ENCODE assay signal across 14 cellular contexts in the genomic region with DNA sequence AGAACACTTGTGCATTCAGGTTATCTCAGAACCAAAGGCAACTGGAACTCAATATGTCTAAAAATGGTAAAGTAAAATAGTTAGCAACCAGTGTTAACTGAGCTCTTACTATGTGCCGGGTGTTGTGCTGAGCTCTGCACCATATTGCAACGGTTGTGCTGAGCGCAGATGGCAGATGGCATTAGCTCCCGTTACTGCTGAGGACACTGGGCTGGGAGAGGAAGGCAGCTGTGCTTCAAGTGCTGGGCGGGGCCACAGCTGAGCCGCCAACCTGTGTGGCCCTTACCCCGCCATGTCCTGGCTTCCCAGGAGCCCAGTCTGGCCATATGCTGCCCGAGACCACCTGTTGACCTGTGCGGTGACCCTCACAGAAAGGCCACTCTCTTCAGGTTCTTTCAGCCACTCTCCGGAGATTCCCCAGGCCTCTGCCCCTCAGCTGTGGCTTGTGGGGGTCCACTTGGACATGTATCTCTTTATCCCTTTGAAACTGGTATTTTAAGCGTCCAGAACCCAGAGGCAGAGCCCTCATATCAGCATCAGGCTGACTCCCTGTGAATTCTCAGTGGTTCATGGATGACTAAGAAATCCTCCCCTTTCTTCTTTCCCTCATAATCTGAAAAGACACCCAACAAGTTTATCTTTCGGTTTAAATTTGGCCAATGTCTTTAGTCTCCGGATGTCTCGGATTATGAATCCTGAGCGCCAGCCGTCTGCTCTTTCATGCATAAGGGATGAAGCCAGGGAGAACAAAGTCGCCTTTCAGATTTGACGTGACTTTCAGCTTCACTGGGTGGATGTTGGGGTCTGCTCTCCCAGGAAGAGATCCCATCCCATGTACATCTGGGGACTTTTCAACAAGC. TPM values are rescaled to one million over a fixed set of nuclear protein-coding genes. Genes with fewer than 3 reads are reported as not detected.
DNase-seq lines count a peak whose midpoint lies in the region; ATAC-seq and TF ChIP-seq lines count a peak whose summit lies in the region.
"Had no signal": no experiment of that assay in that cellular context is flagged by ENCODE, and none has a peak within 500 bp of the region (broad histone marks: within the 10 kb centered on the region; RNA-seq: fewer than 3 reads in every experiment).

No MANE protein-coding gene starts in this region.

- no peaks in the 10 kb centered on the region for H3K36me3 Mint-ChIP-seq in endodermal cell (ENCODE audit: low read depth)

- TF ChIP-seq POLR2A in body of pancreas (IDR thresholded peaks at IDR 0.05): no peak

- H3K4me3 ChIP-seq in endodermal cell (ENCODE audit: low read length) (no peak overlapping the region), body of pancreas (no peak overlapping the region), coronary artery (no peak overlapping the region)
- H3K4me3 ChIP-seq: ovary had no signal

- H3K27me3 ChIP-seq in endodermal cell (ENCODE audit: control insufficient read depth, insufficient read depth, low read length, poor library complexity, severe bottlenecking): no peaks in the 10 kb centered on the region
- H3K27me3 ChIP-seq in body of pancreas: no peaks in the 10 kb centered on the region
- H3K27me3 ChIP-seq: ovary had no signal

- no peaks in the 10 kb centered on the region for H3K36me3 ChIP-seq in endodermal cell (ENCODE audit: control insufficient read depth, insufficient read depth, low read length)
- peaks cover 0 to 4% of the 10 kb centered on the region in 2 donors for H3K36me3 ChIP-seq in body of pancreas (replicated peaks in 1 of 2; ENCODE audit: insufficient read depth in 1 of 2, low read depth in 2 of 2)
- H3K36me3 ChIP-seq: ovary had no signal

- no peaks in the 10 kb centered on the region for H3K9me3 Mint-ChIP-seq in endodermal cell
- H3K9me3 Mint-ChIP-seq: H9 had no signal

- DNase-seq in DMS53 (lab: John Stamatoyannopoulos, UW): peak; percentile 80
- peak; percentile 78 for DNase-seq in NCI-H69 (lab: John Stamatoyannopoulos, UW)
- peak; percentile 38 for DNase-seq in endodermal cell
- peak; percentile 78 for DNase-seq in pons (ENCODE audit: low spot score)
- DNase-seq in mesenteric fat pad (ENCODE audit: low spot score): no peak
- no peak for DNase-seq in body of pancreas
- no peak for DNase-seq in coronary artery (ENCODE audit: low spot score)
- DNase-seq: activated CD8-positive, alpha-beta memory T cell treated with anti-CD3 and anti-CD28 coated beads, Interleukin-2, amount 50 U/mL, for 48 hours; DMS79; H9; NCI-H2081 treated with DMSO at 0.1 percent for 48 hours; T-helper 1 cell had no signal

- TF ChIP-seq CTCF in endodermal cell (conservative IDR thresholded peaks at IDR 0.05) (no peak), body of pancreas (IDR thresholded peaks at IDR 0.05) (no peak), coronary artery (IDR thresholded peaks at IDR 0.05) (no peak)

- H3K27ac Mint-ChIP-seq in endodermal cell: peak overlapping the region; percentile 21

- H3K9ac ChIP-seq in endodermal cell (ENCODE audit: extremely low read depth, low read length, poor library complexity, severe bottlenecking): no peak overlapping the region

- ATAC-seq in GM18870 (IDR thresholded peaks at IDR 0.05; ENCODE audit: unreplicated experiment): no peak
- ATAC-seq in body of pancreas: no peak

- H3K9me3 ChIP-seq in endodermal cell (ENCODE audit: control insufficient read depth, low read length): no peaks in the 10 kb centered on the region
- no peaks in the 10 kb centered on the region for H3K9me3 ChIP-seq in body of pancreas
- H3K9me3 ChIP-seq: ovary had no signal

- H3K27ac ChIP-seq in endodermal cell (ENCODE audit: low read depth, low read length) (peak overlapping the region; percentile 52), body of pancreas (no peak overlapping the region), coronary artery (peak overlapping the region in 1 of 2 donors; percentile 16)
- H3K27ac ChIP-seq: ovary had no signal

- H3K4me3 Mint-ChIP-seq in endodermal cell: no peak overlapping the region
- H3K4me3 Mint-ChIP-seq: H9 had no signal

- WGBS in endodermal cell (ENCODE audit: insufficient coverage in 1 of 2, insufficient read length in 1 of 2), 2 experiments: 88 to 93% methylated on average over 15 to 18 of the region's 18 CpGs
- WGBS in body of pancreas, 2 donors: 91 to 95% methylated on average over 13 to 18 of the region's 18 CpGs

- H3K4me1 ChIP-seq in endodermal cell (ENCODE audit: control insufficient read depth, insufficient read depth, low read length) (no peaks in the 10 kb centered on the region), body of pancreas (peaks cover 20% of the 10 kb centered on the region)

- peaks cover 3% of the 10 kb centered on the region for H3K27me3 Mint-ChIP-seq in endodermal cell (ENCODE audit: insufficient read depth)

- peaks cover 15% of the 10 kb centered on the region for H3K4me1 Mint-ChIP-seq in endodermal cell

- intact Hi-C loops in body of pancreas (cut with DNase I): no loop called here

RNA-seq across cellular contexts. Expression of a gene that starts 26.4 kb away (rescaled TPM):
- total RNA-seq in endodermal cell: 10 to 100 TPM; 13.9 to 14.5 TPM
- polyA plus RNA-seq in endodermal cell (2013, experiment 1 of 2): 9.4 TPM
- 8.9 TPM for polyA plus RNA-seq in endodermal cell (2013, experiment 2 of 2)
- 27.6 TPM for total RNA-seq in mesenteric fat pad
- total RNA-seq in body of pancreas: 10 to 100 TPM; 20.8 to 23.7 TPM

RNA-seq across cellular contexts. Expression of a gene that starts 46.8 kb away (rescaled TPM):
- 1 to 10 TPM; 2.2 to 4.3 TPM for total RNA-seq in endodermal cell
- 8.0 TPM for polyA plus RNA-seq in endodermal cell (2013, experiment 1 of 2)
- polyA plus RNA-seq in endodermal cell (2013, experiment 2 of 2): 6.9 TPM
- total RNA-seq in mesenteric fat pad: 21.9 TPM
- 10 to 100 TPM in 1 of 2 donors, 1 to 10 TPM in 1; 4.4 to 10.9 TPM for total RNA-seq in body of pancreas

Comparison
In these comparisons a context has a peak if more than half of its experiments do, and no peak if none do; other contexts are left out.
1. DNase-seq: peak in DMS53 (single experiment), NCI-H69 (single experiment), endodermal cell (single experiment) and pons (single experiment); none in mesenteric fat pad (single experiment), body of pancreas (0 of 4) and coronary artery (single experiment).